8 cellular contexts compared by ENCODE assay signal in genomic region chr16:78235168-78235800, GRCh38.
DNase-seq lines count a peak whose midpoint lies in the region; ATAC-seq and TF ChIP-seq lines count a peak whose summit lies in the region.

No MANE protein-coding gene starts in this region.

- H3F3A ChIP-seq in GM23248 (ENCODE audit: insufficient read depth): no peaks in the 10 kb centered on the region

- no peak overlapping the region for H3K9ac ChIP-seq in GM23248

- H3K9me2 ChIP-seq in GM23248 (ENCODE audit: insufficient read depth): no peaks in the 10 kb centered on the region

- H3K27me3 ChIP-seq in GM23248 (replicated peaks; ENCODE audit: insufficient read depth): no peaks in the 10 kb centered on the region

- H3K27ac ChIP-seq in GM23248: no peak overlapping the region

- peak; percentile 97 for TF ChIP-seq CTCF in GM12864 (IDR thresholded peaks at IDR 0.05; ENCODE audit: low read depth, low read length, missing control alignments)

- no peaks in the 10 kb centered on the region for H3K9me3 ChIP-seq in GM23248 (ENCODE audit: low read depth)

- no peaks in the 10 kb centered on the region for H4K20me1 ChIP-seq in GM23248 (ENCODE audit: insufficient read depth)

- no peak overlapping the region for H3K4me2 ChIP-seq in GM23248 (ENCODE audit: unreplicated experiment)

- no peaks in the 10 kb centered on the region for H3K36me3 ChIP-seq in GM23248 (ENCODE audit: low read depth)

- H3K79me2 ChIP-seq in GM23248 (ENCODE audit: insufficient read depth): no peaks in the 10 kb centered on the region

- H3K4me3 ChIP-seq in GM12864 (ENCODE audit: low read depth, low read length) (no peak overlapping the region), GM23248 (no peak overlapping the region)

- no peak overlapping the region for H2AFZ ChIP-seq in GM23248

- no peak for ATAC-seq in HG02840 (IDR thresholded peaks at IDR 0.05; ENCODE audit: low FRiP score, unreplicated experiment)

- WGBS in GM23248 (ENCODE audit: low coverage in 1 of 2, low lambda C conversion rate in 2 of 2, missing lambda C conversion rate in 2 of 2), 2 experiments: 23 to 24% methylated on average over 9 of the region's 9 CpGs

- H3K4me1 ChIP-seq in GM23248 (ENCODE audit: insufficient read depth): no peaks in the 10 kb centered on the region

- in situ Hi-C loops in GM23248 (cut with MboI): loop anchor here (10.0 kb wide), 1 partner anchor 110 kb away; no protein-coding TSS in a partner anchor

- DNase-seq in GM12864 (ENCODE audit: low read depth) (peak; percentile 21), GM23248 (peak; percentile 75), M059J (ENCODE audit: low read depth) (peak; percentile 32), T-helper 9 cell (peak; percentile 41), astrocyte of the hippocampus (ENCODE audit: low read depth, low spot score) (peak; percentile 77), iPS-NIHi11 (ENCODE audit: low spot score) (peak; percentile 85)
- peak; percentile 30 to 48 for DNase-seq in stimulated activated CD4-positive, alpha-beta T cell treated with anti-CD3 and anti-CD28 coated beads, Interleukin-15, amount 100 ng/mL, for 1 hour (ENCODE audit: low read depth in 1 of 2, low spot score in 1 of 2)

Comparison
In these comparisons a context has a peak if more than half of its experiments do, and no peak if none do; other contexts are left out.
1. DNase-seq: peak in every context shown above with its lines; median percentile 85 in iPS-NIHi11; 77 in astrocyte of the hippocampus; 75 in GM23248; 41 in T-helper 9 cell; 39 in stimulated activated CD4-positive, alpha-beta T cell treated with anti-CD3 and anti-CD28 coated beads, Interleukin-15, amount 100 ng/mL, for 1 hour; 32 in M059J; 21 in GM12864.